ENCODE assay signal across 8 cellular contexts in the genomic region with DNA sequence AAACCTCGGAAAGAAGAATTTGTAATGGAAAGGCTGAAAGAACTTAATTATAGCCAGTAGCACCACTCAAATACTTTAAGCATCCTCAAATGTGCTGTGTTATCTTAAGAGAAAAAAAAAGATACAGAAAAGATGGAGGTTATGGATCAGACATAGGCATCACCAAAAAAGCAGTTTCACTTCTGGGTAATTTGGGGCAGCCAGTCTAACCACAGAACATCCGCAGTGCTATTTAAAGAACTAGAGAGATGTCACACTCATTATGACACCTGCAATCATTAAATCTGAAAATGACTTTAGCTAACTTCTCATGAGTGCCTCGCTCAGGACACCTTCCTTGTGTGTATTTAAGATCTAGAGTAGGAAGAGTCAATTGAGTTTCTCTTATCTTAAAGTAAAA.
DNase-seq lines count a peak whose midpoint lies in the region; ATAC-seq and TF ChIP-seq lines count a peak whose summit lies in the region.

No MANE protein-coding gene starts in this region.

- no peaks in the 10 kb centered on the region for H3K36me3 Mint-ChIP-seq in osteocyte (ENCODE audit: unreplicated experiment)

- no peaks in the 10 kb centered on the region for H3K4me1 Mint-ChIP-seq in osteocyte (ENCODE audit: unreplicated experiment)

- POLR2A ChIA-PET in GM10248 (lab: Yijun Ruan, JAX) = no interaction called here

- TF ChIP-seq CTCF in GM10248 (IDR thresholded peaks at IDR 0.05; ENCODE audit: control extremely low read depth, extremely low read depth, low read depth, missing control alignments) (no peak), osteocyte (IDR thresholded peaks at IDR 0.05) (no peak)

- H3K27me3 Mint-ChIP-seq in osteocyte (ENCODE audit: unreplicated experiment) = no peaks in the 10 kb centered on the region

- no peak overlapping the region for H3K27ac Mint-ChIP-seq in osteocyte (ENCODE audit: unreplicated experiment)

- peak; percentile 55 for DNase-seq in GM10248 (ENCODE audit: extremely low spot score)
- peak; percentile 25 for DNase-seq in activated naive CD4-positive, alpha-beta T cell treated with anti-CD3 and anti-CD28 coated beads, Interleukin-2, amount 50 U/mL, for 16 hours
- DNase-seq in nucleus accumbens (lab: John Stamatoyannopoulos, UW) = no peak
- no peak for DNase-seq in osteocyte (ENCODE audit: extremely low spot score, unreplicated experiment)
- DNase-seq in NCI-H446 treated with DMSO at 0.1 percent for 48 hours (lab: John Stamatoyannopoulos, UW) = no peak
- no peak for DNase-seq in KG1 (lab: John Stamatoyannopoulos, UW)

- no peaks in the 10 kb centered on the region for H3K9me3 Mint-ChIP-seq in osteocyte (ENCODE audit: unreplicated experiment)

- ATAC-seq in GM21360 (IDR thresholded peaks at IDR 0.05; ENCODE audit: unreplicated experiment) = peak; percentile 88
- peak; percentile 95 for ATAC-seq in HG03521 (IDR thresholded peaks at IDR 0.05; ENCODE audit: unreplicated experiment)

- H3K4me3 Mint-ChIP-seq in osteocyte (ENCODE audit: unreplicated experiment) = no peak overlapping the region

- CTCF ChIA-PET in GM10248 (lab: Yijun Ruan, JAX) = interaction anchor here (1.0 to 3.2 kb wide), 4 partner anchors 9 to 35 kb away, joined by 3 to 13 read pairs (median 8); no protein-coding TSS in a partner anchor

Comparison
In these comparisons a context has a peak if more than half of its experiments do, and no peak if none do; other contexts are left out.
1. DNase-seq: peak in GM10248 (single experiment) and activated naive CD4-positive, alpha-beta T cell treated with anti-CD3 and anti-CD28 coated beads, Interleukin-2, amount 50 U/mL, for 16 hours (single experiment); none in nucleus accumbens (0 of 56), osteocyte (single experiment), NCI-H446 treated with DMSO at 0.1 percent for 48 hours (single experiment) and KG1 (single experiment).